In genomic region chr22:49882519-49883293, GRCh38 we compare ENCODE assay signal across 17 cellular contexts. TPM values are rescaled to one million over a fixed set of nuclear protein-coding genes. Genes with fewer than 3 reads are reported as not detected.
A peak's percentile ranks its signal among the peaks of the same experiment; 100 is the strongest.
DNase-seq lines count a peak whose midpoint lies in the region; TF ChIP-seq lines count a peak whose summit lies in the region.
"Had no signal": no experiment of that assay in that cellular context is flagged by ENCODE, and none has a peak within 500 bp of the region (broad histone marks: within the 10 kb centered on the region; RNA-seq: fewer than 3 reads in every experiment).

No MANE protein-coding gene starts in this region.

- no peaks in the 10 kb centered on the region for H3K27me3 ChIP-seq in CD8-positive, alpha-beta memory T cell (ENCODE audit: insufficient read depth, low read length, poor library complexity, severe bottlenecking)
- H3K27me3 ChIP-seq in mesendoderm (ENCODE audit: insufficient read depth, low read length, poor library complexity): no peaks in the 10 kb centered on the region
- H3K27me3 ChIP-seq: Peyer's patch had no signal

- H3K56ac ChIP-seq in mesendoderm (ENCODE audit: low read length): no peak overlapping the region

- H3K4me3 ChIP-seq in CD8-positive, alpha-beta memory T cell (ENCODE audit: low read length): no peak overlapping the region
- H3K4me3 ChIP-seq in astrocyte of the spinal cord (ENCODE audit: low read depth, low read length) (no peak overlapping the region), mesendoderm (ENCODE audit: low read length) (no peak overlapping the region)
- H3K4me3 ChIP-seq: Peyer's patch had no signal

- no peak overlapping the region for H2AK5ac ChIP-seq in mesendoderm (ENCODE audit: low read length)

- in situ Hi-C loops in astrocyte of the spinal cord (cut with HindIII; ENCODE audit: low sequenced_read_pairs): no loop called here

- H3K9ac ChIP-seq in mesendoderm (ENCODE audit: low read length): no peak overlapping the region

- peaks cover 55% of the 10 kb centered on the region for H3K36me3 Mint-ChIP-seq in T-helper 2 cell treated with Interferon-gamma antibody and Interleukin-4, amounts not matched to agents 5 μg/mL and 100 μg/mL, for 36 hours (ENCODE audit: low read depth)
- peaks cover 9 to 57% (median 31%) of the 10 kb centered on the region in 3 donors for H3K36me3 Mint-ChIP-seq in CD8-positive, alpha-beta memory T cell

- H3K23ac ChIP-seq in mesendoderm (ENCODE audit: low read length): peak overlapping the region; percentile 80

- H4K8ac ChIP-seq in mesendoderm (ENCODE audit: low read depth, low read length): no peak overlapping the region

- H2BK15ac ChIP-seq in mesendoderm (replicated peaks; ENCODE audit: low read depth): no peak overlapping the region

- peaks cover 10% of the 10 kb centered on the region for H3K9me3 Mint-ChIP-seq in T-helper 2 cell treated with Interferon-gamma antibody and Interleukin-4, amounts not matched to agents 5 μg/mL and 100 μg/mL, for 36 hours
- H3K9me3 Mint-ChIP-seq in CD8-positive, alpha-beta memory T cell: no peaks in the 10 kb centered on the region
- H3K9me3 Mint-ChIP-seq: activated CD4-positive, alpha-beta T cell treated with anti-CD3 and anti-CD28 coated beads, Interleukin-2, amount 10 ng/mL, durations not matched to agents 24 days and 14 days had no signal

- CTCF ChIA-PET in CD8-positive, alpha-beta memory T cell (lab: Charles Lee): no interaction called here

- no peak overlapping the region for H4K5ac ChIP-seq in mesendoderm (ENCODE audit: low read length)

- H3K27ac Mint-ChIP-seq in T-helper 2 cell treated with Interferon-gamma antibody and Interleukin-4, amounts not matched to agents 5 μg/mL and 100 μg/mL, for 36 hours: peak overlapping the region; percentile 60
- peak overlapping the region in 5 of 8 donors; percentile 4 to 60 (median 19) for H3K27ac Mint-ChIP-seq in CD8-positive, alpha-beta memory T cell
- H3K27ac Mint-ChIP-seq: activated CD4-positive, alpha-beta T cell treated with anti-CD3 and anti-CD28 coated beads, Interleukin-2, amount 10 ng/mL, durations not matched to agents 24 days and 14 days had no signal

- no peak for TF ChIP-seq CTCF in astrocyte of the spinal cord (IDR thresholded peaks at IDR 0.05; ENCODE audit: low read depth, low read length)

- no CpG with 5 or more reads among the region's 21 CpGs for WGBS in mesendoderm (ENCODE audit: extremely low coverage, insufficient coverage, low lambda C conversion rate)

- no peak overlapping the region for H3K4me2 ChIP-seq in mesendoderm (ENCODE audit: low read length)

- no peak overlapping the region for H3K4ac ChIP-seq in mesendoderm (ENCODE audit: low read depth, low read length)

- DNase-seq in T-helper 2 cell treated with Interferon-gamma antibody and Interleukin-4, amounts not matched to agents 5 μg/mL and 100 μg/mL, for 36 hours (ENCODE audit: low spot score): no peak
- DNase-seq in T-helper 2 cell (no peak), astrocyte of the spinal cord (ENCODE audit: low read depth, low spot score) (peak; percentile 13), mesendoderm (no peak), EL (no peak)
- no peak for DNase-seq in CD8-positive, alpha-beta memory T cell
- no peak for DNase-seq in activated CD4-positive, CD25-positive, alpha-beta regulatory T cell treated with anti-CD3 and anti-CD28 coated beads, Interleukin-2, amount 50 U/mL, for 72 hours
- DNase-seq in activated CD4-positive, alpha-beta T cell treated with anti-CD3 and anti-CD28 coated beads, Interleukin-2, amount 50 U/mL, for 1 hour: no peak
- DNase-seq: activated CD4-positive, alpha-beta T cell treated with anti-CD3 and anti-CD28 coated beads, Interleukin-2, amount 10 ng/mL, durations not matched to agents 24 days and 14 days; activated naive CD4-positive, alpha-beta T cell treated with anti-CD3 and anti-CD28 coated beads, Interleukin-2, amount 50 U/mL, for 16 hours; activated T-cell treated with anti-CD3 and anti-CD28 coated beads for 4 hours; H7; NCI-H226; Peyer's patch; stimulated activated CD4-positive, alpha-beta T cell treated with anti-CD3 and anti-CD28 coated beads, Interleukin-12 subunit alpha, Interleukin-12 subunit beta, amount 100 ng/mL, for 4 hours had no signal

- peaks cover 36% of the 10 kb centered on the region for H3K4me1 Mint-ChIP-seq in T-helper 2 cell treated with Interferon-gamma antibody and Interleukin-4, amounts not matched to agents 5 μg/mL and 100 μg/mL, for 36 hours (ENCODE audit: low read depth)
- H3K4me1 Mint-ChIP-seq in CD8-positive, alpha-beta memory T cell: peaks cover 38 to 42% (median 39%) of the 10 kb centered on the region in 3 donors

- H3K27me3 Mint-ChIP-seq in T-helper 2 cell treated with Interferon-gamma antibody and Interleukin-4, amounts not matched to agents 5 μg/mL and 100 μg/mL, for 36 hours (ENCODE audit: low read depth): no peaks in the 10 kb centered on the region
- no peaks in the 10 kb centered on the region for H3K27me3 Mint-ChIP-seq in CD8-positive, alpha-beta memory T cell
- H3K27me3 Mint-ChIP-seq: activated CD4-positive, alpha-beta T cell treated with anti-CD3 and anti-CD28 coated beads, Interleukin-2, amount 10 ng/mL, durations not matched to agents 24 days and 14 days had no signal

- POLR2A ChIA-PET in CD8-positive, alpha-beta memory T cell (lab: Charles Lee): interaction anchor here (0.5 kb wide), 1 partner anchor 49 kb away, joined by 3 read pairs; no protein-coding TSS in a partner anchor

- H3K79me2 ChIP-seq in mesendoderm (ENCODE audit: control insufficient read depth, insufficient read depth, low read length): peaks cover 6% of the 10 kb centered on the region

- H3K27ac ChIP-seq in CD8-positive, alpha-beta memory T cell (ENCODE audit: low read depth, low read length): no peak overlapping the region
- H3K27ac ChIP-seq in mesendoderm (ENCODE audit: low read depth, low read length): no peak overlapping the region
- H3K27ac ChIP-seq: C4-2B, Peyer's patch had no signal

- no peaks in the 10 kb centered on the region for H3K9me3 ChIP-seq in CD8-positive, alpha-beta memory T cell (ENCODE audit: low read length)
- H3K9me3 ChIP-seq: Peyer's patch had no signal

- H3K18ac ChIP-seq in mesendoderm (ENCODE audit: low read length): no peak overlapping the region

- peaks cover 21% of the 10 kb centered on the region for H3K4me1 ChIP-seq in CD8-positive, alpha-beta memory T cell (ENCODE audit: insufficient read depth, low read length)
- no peaks in the 10 kb centered on the region for H3K4me1 ChIP-seq in mesendoderm (ENCODE audit: control insufficient read depth, low read depth, low read length)
- H3K4me1 ChIP-seq: Peyer's patch had no signal

- H3K4me3 Mint-ChIP-seq in T-helper 2 cell treated with Interferon-gamma antibody and Interleukin-4, amounts not matched to agents 5 μg/mL and 100 μg/mL, for 36 hours: no peak overlapping the region
- H3K4me3 Mint-ChIP-seq in CD8-positive, alpha-beta memory T cell: no peak overlapping the region
- H3K4me3 Mint-ChIP-seq: activated CD4-positive, alpha-beta T cell treated with anti-CD3 and anti-CD28 coated beads, Interleukin-2, amount 10 ng/mL, durations not matched to agents 24 days and 14 days; neural crest cell had no signal

- H2BK5ac ChIP-seq in mesendoderm (ENCODE audit: low read length): no peak overlapping the region

- peaks cover 13% of the 10 kb centered on the region for H3K36me3 ChIP-seq in CD8-positive, alpha-beta memory T cell (ENCODE audit: insufficient read depth, low read length)
- peaks cover 8% of the 10 kb centered on the region for H3K36me3 ChIP-seq in mesendoderm (ENCODE audit: control insufficient read depth, insufficient read depth, low read length)

- H2BK120ac ChIP-seq in mesendoderm (ENCODE audit: low read depth, low read length): no peak overlapping the region

- H3K79me1 ChIP-seq in mesendoderm (ENCODE audit: low read length): peaks cover 16% of the 10 kb centered on the region

RNA-seq across cellular contexts. Expression of gene ZBED4, which starts 29.1 kb away (rescaled TPM):
- total RNA-seq in CD8-positive, alpha-beta memory T cell: 10 to 100 TPM; 24.2 to 24.3 TPM
- polyA plus RNA-seq in CD8-positive, alpha-beta memory T cell: 11.1 TPM
- 15.9 TPM for polyA plus RNA-seq in mesendoderm (2013, experiment 1 of 2)
- 16.1 TPM for polyA plus RNA-seq in mesendoderm (2013, experiment 2 of 2)

RNA-seq across cellular contexts. Expression of gene ALG12, which starts 35.5 kb away (rescaled TPM):
- 10 to 100 TPM; 21.0 TPM for total RNA-seq in CD8-positive, alpha-beta memory T cell
- 21.8 TPM for polyA plus RNA-seq in CD8-positive, alpha-beta memory T cell
- 11.0 TPM for polyA plus RNA-seq in mesendoderm (2013, experiment 1 of 2)
- polyA plus RNA-seq in mesendoderm (2013, experiment 2 of 2): 11.4 TPM

RNA-seq across cellular contexts. Expression of gene CRELD2, which starts 35.7 kb away (rescaled TPM):
- total RNA-seq in CD8-positive, alpha-beta memory T cell: 10 to 100 TPM; 49.4 to 50.7 TPM
- 53.2 TPM for polyA plus RNA-seq in CD8-positive, alpha-beta memory T cell
- 18.7 TPM for polyA plus RNA-seq in mesendoderm (2013, experiment 1 of 2)
- 18.4 TPM for polyA plus RNA-seq in mesendoderm (2013, experiment 2 of 2)

RNA-seq across cellular contexts. Expression of gene BRD1, which starts 55.0 kb away (rescaled TPM):
- total RNA-seq in CD8-positive, alpha-beta memory T cell: 10 to 100 TPM; 32.9 to 35.1 TPM
- 4.9 TPM for polyA plus RNA-seq in CD8-positive, alpha-beta memory T cell
- 14.7 TPM for polyA plus RNA-seq in mesendoderm (2013, experiment 1 of 2)
- polyA plus RNA-seq in mesendoderm (2013, experiment 2 of 2): 14.5 TPM
